ENCODE assay signal across 18 cellular contexts in genomic region chr1:173002891-173003582, GRCh38. TPM values are rescaled to one million over a fixed set of nuclear protein-coding genes. Genes with fewer than 3 reads are reported as not detected.
DNase-seq lines count a peak whose midpoint lies in the region; ATAC-seq, FAIRE-seq and TF ChIP-seq lines count a peak whose summit lies in the region.
"Had no signal": no experiment of that assay in that cellular context is flagged by ENCODE, and none has a peak within 500 bp of the region (broad histone marks: within the 10 kb centered on the region; RNA-seq: fewer than 3 reads in every experiment).

No MANE protein-coding gene starts in this region.

- DNase-seq in Right ventricle myocardium inferior (ENCODE audit: missing footprints) (no peak), left ventricle myocardium superior (no peak), RCC 7860 (ENCODE audit: low spot score) (peak; percentile 65), epithelial cell of prostate (ENCODE audit: low read depth, low spot score) (peak; percentile 66), foreskin melanocyte (no peak), Caco-2 (no peak)
- DNase-seq in stimulated activated CD4-positive, alpha-beta T cell treated with anti-CD3 and anti-CD28 coated beads, Interleukin-12 subunit alpha, Interleukin-12 subunit beta, amount 100 ng/mL, for 4 hours = no peak
- DNase-seq: ACHN; activated T-cell treated with anti-CD3 and anti-CD28 coated beads for 4 hours; effector memory CD8-positive, alpha-beta T cell; NCI-H1436; NCI-H82 had no signal

- no TSS peak for BruUV-seq in Caco-2 (replicated peaks; lab: Mats Ljungman, UMichigan)

- H3K4me3 Mint-ChIP-seq in Caco-2 (ENCODE audit: unreplicated experiment) = no peak overlapping the region
- H3K4me3 Mint-ChIP-seq: effector memory CD8-positive, alpha-beta T cell; stimulated activated effector memory CD8-positive, alpha-beta T cell treated with anti-CD3 and anti-CD28 coated beads, Interleukin-12 subunit alpha, Interleukin-12 subunit beta, amount 100 ng/mL, for 72 hours had no signal

- TF ChIP-seq CTCF in Caco-2 (IDR thresholded peaks at IDR 0.05; ENCODE audit: insufficient read depth in 1 of 2, low read depth in 1 of 2, low read length in 1 of 2, severe bottlenecking in 1 of 2, unreplicated experiment in 1 of 2) = no peak

- no peaks in the 10 kb centered on the region for H3K4me1 Mint-ChIP-seq in Caco-2 (ENCODE audit: low read depth, unreplicated experiment)
- H3K4me1 Mint-ChIP-seq: stimulated activated effector memory CD8-positive, alpha-beta T cell treated with anti-CD3 and anti-CD28 coated beads, Interleukin-12 subunit alpha, Interleukin-12 subunit beta, amount 100 ng/mL, for 72 hours had no signal

- H3K4me2 ChIP-seq in skeletal muscle satellite cell (ENCODE audit: low read length) = peak overlapping the region; percentile 13

- H3K4me1 ChIP-seq in skeletal muscle satellite cell (ENCODE audit: control insufficient read depth, insufficient read depth, low read length) = peaks cover 11% of the 10 kb centered on the region
- H3K4me1 ChIP-seq in Caco-2 = no peaks in the 10 kb centered on the region
- H3K4me1 ChIP-seq: HAP-1, parathyroid adenoma had no signal

- H3K9me3 ChIP-seq in skeletal muscle satellite cell (replicated peaks; ENCODE audit: low read length) = no peaks in the 10 kb centered on the region
- peaks cover 7% of the 10 kb centered on the region; the same call in 1 of the 2 replicates for H3K9me3 ChIP-seq in Caco-2
- H3K9me3 ChIP-seq: HAP-1 had no signal

- intact Hi-C loops in Right ventricle myocardium inferior (cut with DNase I) = no loop called here
- intact Hi-C loops in left ventricle myocardium superior (cut with micrococcal nuclease) = no loop called here
- intact Hi-C loops in Caco-2 (cut with micrococcal nuclease; ENCODE audit: unreplicated experiment) = no loop called here

- no peak overlapping the region for H3K4me3 ChIP-seq in skeletal muscle satellite cell (ENCODE audit: low read length)
- H3K4me3 ChIP-seq in Caco-2 (ENCODE audit: low read depth, low read length) = no peak overlapping the region
- H3K4me3 ChIP-seq: HAP-1, SK-N-MC had no signal

- H3K27me3 ChIP-seq in skeletal muscle satellite cell (ENCODE audit: control insufficient read depth, insufficient read depth, low read length) (no peaks in the 10 kb centered on the region), Caco-2 (replicated peaks; ENCODE audit: control insufficient read depth, insufficient read depth, low read length) (no peaks in the 10 kb centered on the region)

- POLR2A ChIA-PET in Caco-2 (lab: Charles Lee) = no interaction called here

- no peak overlapping the region for H3K27ac Mint-ChIP-seq in Caco-2 (ENCODE audit: unreplicated experiment)
- H3K27ac Mint-ChIP-seq: effector memory CD8-positive, alpha-beta T cell; stimulated activated effector memory CD8-positive, alpha-beta T cell treated with anti-CD3 and anti-CD28 coated beads, Interleukin-12 subunit alpha, Interleukin-12 subunit beta, amount 100 ng/mL, for 72 hours had no signal

- ATAC-seq in Right ventricle myocardium inferior = peak; percentile 27
- ATAC-seq in left ventricle myocardium superior = no peak
- ATAC-seq: effector memory CD8-positive, alpha-beta T cell; stimulated activated effector memory CD8-positive, alpha-beta T cell treated with anti-CD3 and anti-CD28 coated beads, Interleukin-12 subunit alpha, Interleukin-12 subunit beta, amount 100 ng/mL, for 72 hours had no signal

- CTCF ChIA-PET in Caco-2 (lab: Charles Lee) = no interaction called here

- no peaks in the 10 kb centered on the region for H3K36me3 Mint-ChIP-seq in Caco-2 (ENCODE audit: insufficient read depth, unreplicated experiment)
- H3K36me3 Mint-ChIP-seq: stimulated activated effector memory CD8-positive, alpha-beta T cell treated with anti-CD3 and anti-CD28 coated beads, Interleukin-12 subunit alpha, Interleukin-12 subunit beta, amount 100 ng/mL, for 72 hours had no signal

- peak overlapping the region; percentile 39 for H3K9ac ChIP-seq in skeletal muscle satellite cell (ENCODE audit: low read depth, low read length)
- H3K9ac ChIP-seq: parathyroid adenoma had no signal

- H3K36me3 ChIP-seq in skeletal muscle satellite cell (ENCODE audit: insufficient read depth, low read length) (no peaks in the 10 kb centered on the region), Caco-2 (ENCODE audit: control insufficient read depth, insufficient read depth, low read length) (no peaks in the 10 kb centered on the region)
- H3K36me3 ChIP-seq: HAP-1 had no signal

- H3K9me3 Mint-ChIP-seq in Caco-2 (ENCODE audit: unreplicated experiment) = peaks cover 39% of the 10 kb centered on the region

- H3K27ac ChIP-seq in epithelial cell of prostate = peak overlapping the region; percentile 70
- H3K27ac ChIP-seq: parathyroid adenoma, SK-N-MC had no signal

- no peaks in the 10 kb centered on the region for H3K27me3 Mint-ChIP-seq in Caco-2 (ENCODE audit: insufficient read depth, unreplicated experiment)
- H3K27me3 Mint-ChIP-seq: effector memory CD8-positive, alpha-beta T cell had no signal

- FAIRE-seq in RCC 7860 (lab: Jason Lieb, UNC) = peak; percentile 66
- FAIRE-seq: urothelium cell line had no signal

RNA-seq across cellular contexts. Expression of gene TNFSF18, which starts 47.7 kb away (rescaled TPM):
- total RNA-seq in Right ventricle myocardium inferior = not detected
- not detected for total RNA-seq in left ventricle myocardium superior
- 0.44 and 0.51 TPM in 2 replicates for total RNA-seq in skeletal muscle satellite cell (2012; rRNA removed)
- not detected in 2 replicates for total RNA-seq in Caco-2 (2022)

Comparison
In these comparisons a context has a peak if more than half of its experiments do, and no peak if none do; other contexts are left out.
1. DNase-seq: peak in RCC 7860 (single experiment) and epithelial cell of prostate (single experiment); none in Right ventricle myocardium inferior (single experiment), left ventricle myocardium superior (single experiment), stimulated activated CD4-positive, alpha-beta T cell treated with anti-CD3 and anti-CD28 coated beads, Interleukin-12 subunit alpha, Interleukin-12 subunit beta, amount 100 ng/mL, for 4 hours (single experiment), foreskin melanocyte (single experiment) and Caco-2 (0 of 2).